1 cellular context compared by ENCODE assay signal in the genomic region with DNA sequence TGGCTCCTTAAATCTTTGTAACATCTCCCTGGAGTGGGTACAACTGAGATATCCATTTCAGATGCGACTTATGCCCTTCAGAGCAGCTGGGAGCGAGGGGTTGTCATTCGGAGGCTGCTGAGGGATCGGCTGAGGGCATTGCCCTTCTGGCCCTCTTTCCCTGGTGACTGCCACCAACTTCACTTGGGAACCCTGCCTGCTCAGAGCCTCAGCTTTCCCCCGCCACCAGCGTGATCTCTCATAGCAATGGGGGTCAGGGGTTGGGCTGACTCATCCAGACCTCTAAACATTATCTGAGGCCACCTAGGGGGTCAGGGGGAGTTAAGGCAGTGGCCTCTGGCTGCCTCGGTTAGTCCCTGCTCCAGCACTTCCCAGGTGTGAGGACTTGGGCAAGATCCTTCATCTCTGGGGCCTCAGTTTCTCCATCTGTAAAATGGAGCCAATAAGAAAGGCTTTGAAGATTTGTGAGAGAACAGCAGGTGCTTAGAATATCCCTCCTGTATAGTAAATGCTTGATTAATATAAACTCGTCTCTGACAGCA.
TF ChIP-seq lines count a peak whose summit lies in the region.

No MANE protein-coding gene starts in this region.

TF ChIP-seq in K562, 482 proteins besides CTCF, POLR2A, EP300 and RAD21 (continued from another document and continues in another):
- TF ChIP-seq, protein P1, sequence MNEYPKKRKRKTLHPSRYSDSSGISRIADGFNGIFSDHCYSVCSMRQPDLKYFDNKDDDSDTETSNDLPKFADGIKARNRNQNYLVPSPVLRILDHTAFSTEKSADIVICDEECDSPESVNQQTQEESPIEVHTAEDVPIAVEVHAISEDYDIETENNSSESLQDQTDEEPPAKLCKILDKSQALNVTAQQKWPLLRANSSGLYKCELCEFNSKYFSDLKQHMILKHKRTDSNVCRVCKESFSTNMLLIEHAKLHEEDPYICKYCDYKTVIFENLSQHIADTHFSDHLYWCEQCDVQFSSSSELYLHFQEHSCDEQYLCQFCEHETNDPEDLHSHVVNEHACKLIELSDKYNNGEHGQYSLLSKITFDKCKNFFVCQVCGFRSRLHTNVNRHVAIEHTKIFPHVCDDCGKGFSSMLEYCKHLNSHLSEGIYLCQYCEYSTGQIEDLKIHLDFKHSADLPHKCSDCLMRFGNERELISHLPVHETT (CRISPR knock-in tag; conservative IDR thresholded peaks at IDR 0.05 in 1 of 2, IDR thresholded peaks at IDR 0.05 in 1 of 2): no peak
- TF ChIP-seq HDAC2 (IDR thresholded peaks at IDR 0.05): peak; percentile 76
- peak; percentile 63; the same call in 1 of the 2 replicates for TF ChIP-seq ADNP (tag; IDR thresholded peaks at IDR 0.05)
- TF ChIP-seq NONO (IDR thresholded peaks at IDR 0.05; ENCODE audit: low read depth in 2 of 2, low read length in 1 of 2): no peak
- no peak for TF ChIP-seq ZNF197 (CRISPR knock-in tag; IDR thresholded peaks at IDR 0.05; ENCODE audit: low read depth)
- TF ChIP-seq ZNF184 (CRISPR knock-in tag; IDR thresholded peaks at IDR 0.05): no peak
- no peak for TF ChIP-seq ZFP36 (IDR thresholded peaks at IDR 0.05; ENCODE audit: low read depth, low read length, partially characterized antibody)
- TF ChIP-seq PTBP1 (IDR thresholded peaks at IDR 0.05; ENCODE audit: low read depth, low read length): peak; percentile 70; the same call in 1 of the 2 replicates
- TF ChIP-seq THRAP3 (IDR thresholded peaks at IDR 0.05; ENCODE audit: borderline replicate concordance): no peak
- peak in 1 of 2 experiments; percentile 81; a peak in 2 of 4 replicates for TF ChIP-seq RCOR1 (IDR thresholded peaks at IDR 0.05; ENCODE audit: borderline replicate concordance in 1 of 2, low read depth in 2 of 2, low read length in 2 of 2)
- TF ChIP-seq, protein P2, sequence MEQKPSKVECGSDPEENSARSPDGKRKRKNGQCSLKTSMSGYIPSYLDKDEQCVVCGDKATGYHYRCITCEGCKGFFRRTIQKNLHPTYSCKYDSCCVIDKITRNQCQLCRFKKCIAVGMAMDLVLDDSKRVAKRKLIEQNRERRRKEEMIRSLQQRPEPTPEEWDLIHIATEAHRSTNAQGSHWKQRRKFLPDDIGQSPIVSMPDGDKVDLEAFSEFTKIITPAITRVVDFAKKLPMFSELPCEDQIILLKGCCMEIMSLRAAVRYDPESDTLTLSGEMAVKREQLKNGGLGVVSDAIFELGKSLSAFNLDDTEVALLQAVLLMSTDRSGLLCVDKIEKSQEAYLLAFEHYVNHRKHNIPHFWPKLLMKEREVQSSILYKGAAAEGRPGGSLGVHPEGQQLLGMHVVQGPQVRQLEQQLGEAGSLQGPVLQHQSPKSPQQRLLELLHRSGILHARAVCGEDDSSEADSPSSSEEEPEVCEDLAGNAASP (IDR thresholded peaks at IDR 0.05): no peak
- no peak for TF ChIP-seq SUPT5H (IDR thresholded peaks at IDR 0.05)
- TF ChIP-seq ZFX (CRISPR knock-in tag; IDR thresholded peaks at IDR 0.05): no peak
- TF ChIP-seq, protein P3, sequence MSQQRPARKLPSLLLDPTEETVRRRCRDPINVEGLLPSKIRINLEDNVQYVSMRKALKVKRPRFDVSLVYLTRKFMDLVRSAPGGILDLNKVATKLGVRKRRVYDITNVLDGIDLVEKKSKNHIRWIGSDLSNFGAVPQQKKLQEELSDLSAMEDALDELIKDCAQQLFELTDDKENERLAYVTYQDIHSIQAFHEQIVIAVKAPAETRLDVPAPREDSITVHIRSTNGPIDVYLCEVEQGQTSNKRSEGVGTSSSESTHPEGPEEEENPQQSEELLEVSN (IDR thresholded peaks at IDR 0.05; ENCODE audit: borderline replicate concordance in 1 of 2, extremely low read depth in 1 of 2, insufficient read depth in 1 of 2, insufficient read length in 1 of 2, low read depth in 1 of 2, low read length in 1 of 2, poor library complexity in 1 of 2, severe bottlenecking in 1 of 2): no peak
- TF ChIP-seq NR3C1 (CRISPR knock-in tag; IDR thresholded peaks at IDR 0.05): no peak
- TF ChIP-seq MEIS2 (IDR thresholded peaks at IDR 0.05; ENCODE audit: partially characterized antibody): no peak
- no peak for TF ChIP-seq HOXB6 (CRISPR knock-in tag; IDR thresholded peaks at IDR 0.05; ENCODE audit: borderline replicate concordance)
- TF ChIP-seq, protein P4, sequence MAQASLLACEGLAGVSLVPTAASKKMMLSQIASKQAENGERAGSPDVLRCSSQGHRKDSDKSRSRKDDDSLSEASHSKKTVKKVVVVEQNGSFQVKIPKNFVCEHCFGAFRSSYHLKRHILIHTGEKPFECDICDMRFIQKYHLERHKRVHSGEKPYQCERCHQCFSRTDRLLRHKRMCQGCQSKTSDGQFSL (CRISPR knock-in tag; IDR thresholded peaks at IDR 0.05): no peak
- TF ChIP-seq, protein P4 (tag; IDR thresholded peaks at IDR 0.05): no peak
- TF ChIP-seq JUND (IDR thresholded peaks at IDR 0.05; ENCODE audit: borderline replicate concordance, low read depth, low read length): 0 out of 2 replicates have a peak, but pooled peaks have one; percentile 10
- no peak for TF ChIP-seq JUND (tag; IDR thresholded peaks at IDR 0.05; ENCODE audit: borderline replicate concordance, low read depth, low read length)
- TF ChIP-seq ZC3H8 (IDR thresholded peaks at IDR 0.05): no peak
- TF ChIP-seq, protein P5, sequence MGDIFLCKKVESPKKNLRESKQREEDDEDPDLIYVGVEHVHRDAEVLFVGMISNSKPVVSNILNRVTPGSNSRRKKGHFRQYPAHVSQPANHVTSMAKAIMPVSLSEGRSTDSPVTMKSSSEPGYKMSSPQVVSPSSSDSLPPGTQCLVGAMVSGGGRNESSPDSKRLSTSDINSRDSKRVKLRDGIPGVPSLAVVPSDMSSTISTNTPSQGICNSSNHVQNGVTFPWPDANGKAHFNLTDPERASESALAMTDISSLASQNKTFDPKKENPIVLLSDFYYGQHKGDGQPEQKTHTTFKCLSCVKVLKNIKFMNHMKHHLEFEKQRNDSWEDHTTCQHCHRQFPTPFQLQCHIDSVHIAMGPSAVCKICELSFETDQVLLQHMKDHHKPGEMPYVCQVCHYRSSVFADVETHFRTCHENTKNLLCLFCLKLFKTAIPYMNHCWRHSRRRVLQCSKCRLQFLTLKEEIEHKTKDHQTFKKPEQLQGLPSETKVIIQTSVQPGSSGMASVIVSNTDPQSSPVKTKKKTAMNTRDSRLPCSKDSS (IDR thresholded peaks at IDR 0.05; ENCODE audit: low read depth, partially characterized antibody): no peak
- TF ChIP-seq, protein P6, sequence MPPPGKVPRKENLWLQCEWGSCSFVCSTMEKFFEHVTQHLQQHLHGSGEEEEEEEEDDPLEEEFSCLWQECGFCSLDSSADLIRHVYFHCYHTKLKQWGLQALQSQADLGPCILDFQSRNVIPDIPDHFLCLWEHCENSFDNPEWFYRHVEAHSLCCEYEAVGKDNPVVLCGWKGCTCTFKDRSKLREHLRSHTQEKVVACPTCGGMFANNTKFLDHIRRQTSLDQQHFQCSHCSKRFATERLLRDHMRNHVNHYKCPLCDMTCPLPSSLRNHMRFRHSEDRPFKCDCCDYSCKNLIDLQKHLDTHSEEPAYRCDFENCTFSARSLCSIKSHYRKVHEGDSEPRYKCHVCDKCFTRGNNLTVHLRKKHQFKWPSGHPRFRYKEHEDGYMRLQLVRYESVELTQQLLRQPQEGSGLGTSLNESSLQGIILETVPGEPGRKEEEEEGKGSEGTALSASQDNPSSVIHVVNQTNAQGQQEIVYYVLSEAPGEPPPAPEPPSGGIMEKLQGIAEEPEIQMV (tag; conservative IDR thresholded peaks at IDR 0.05; ENCODE audit: low read depth): no peak
- TF ChIP-seq, protein P7, sequence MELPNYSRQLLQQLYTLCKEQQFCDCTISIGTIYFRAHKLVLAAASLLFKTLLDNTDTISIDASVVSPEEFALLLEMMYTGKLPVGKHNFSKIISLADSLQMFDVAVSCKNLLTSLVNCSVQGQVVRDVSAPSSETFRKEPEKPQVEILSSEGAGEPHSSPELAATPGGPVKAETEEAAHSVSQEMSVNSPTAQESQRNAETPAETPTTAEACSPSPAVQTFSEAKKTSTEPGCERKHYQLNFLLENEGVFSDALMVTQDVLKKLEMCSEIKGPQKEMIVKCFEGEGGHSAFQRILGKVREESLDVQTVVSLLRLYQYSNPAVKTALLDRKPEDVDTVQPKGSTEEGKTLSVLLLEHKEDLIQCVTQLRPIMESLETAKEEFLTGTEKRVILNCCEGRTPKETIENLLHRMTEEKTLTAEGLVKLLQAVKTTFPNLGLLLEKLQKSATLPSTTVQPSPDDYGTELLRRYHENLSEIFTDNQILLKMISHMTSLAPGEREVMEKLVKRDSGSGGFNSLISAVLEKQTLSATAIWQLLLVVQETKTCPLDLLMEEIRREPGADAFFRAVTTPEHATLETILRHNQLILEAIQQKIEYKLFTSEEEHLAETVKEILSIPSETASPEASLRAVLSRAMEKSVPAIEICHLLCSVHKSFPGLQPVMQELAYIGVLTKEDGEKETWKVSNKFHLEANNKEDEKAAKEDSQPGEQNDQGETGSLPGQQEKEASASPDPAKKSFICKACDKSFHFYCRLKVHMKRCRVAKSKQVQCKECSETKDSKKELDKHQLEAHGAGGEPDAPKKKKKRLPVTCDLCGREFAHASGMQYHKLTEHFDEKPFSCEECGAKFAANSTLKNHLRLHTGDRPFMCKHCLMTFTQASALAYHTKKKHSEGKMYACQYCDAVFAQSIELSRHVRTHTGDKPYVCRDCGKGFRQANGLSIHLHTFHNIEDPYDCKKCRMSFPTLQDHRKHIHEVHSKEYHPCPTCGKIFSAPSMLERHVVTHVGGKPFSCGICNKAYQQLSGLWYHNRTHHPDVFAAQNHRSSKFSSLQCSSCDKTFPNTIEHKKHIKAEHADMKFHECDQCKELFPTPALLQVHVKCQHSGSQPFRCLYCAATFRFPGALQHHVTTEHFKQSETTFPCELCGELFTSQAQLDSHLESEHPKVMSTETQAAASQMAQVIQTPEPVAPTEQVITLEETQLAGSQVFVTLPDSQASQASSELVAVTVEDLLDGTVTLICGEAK (IDR thresholded peaks at IDR 0.05): no peak
- TF ChIP-seq, protein P7 (CRISPR knock-in tag; IDR thresholded peaks at IDR 0.05): no peak
- peak; percentile 37 for TF ChIP-seq PHF20 (IDR thresholded peaks at IDR 0.05; ENCODE audit: partially characterized antibody)
- TF ChIP-seq, protein P8, sequence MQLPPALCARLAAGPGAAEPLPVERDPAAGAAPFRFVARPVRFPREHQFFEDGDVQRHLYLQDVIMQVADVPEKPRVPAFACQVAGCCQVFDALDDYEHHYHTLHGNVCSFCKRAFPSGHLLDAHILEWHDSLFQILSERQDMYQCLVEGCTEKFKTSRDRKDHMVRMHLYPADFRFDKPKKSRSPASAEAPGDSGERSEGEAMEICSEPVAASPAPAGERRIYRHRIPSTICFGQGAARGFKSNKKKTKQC (CRISPR knock-in tag; IDR thresholded peaks at IDR 0.05): no peak
- TF ChIP-seq ZNF766 (CRISPR knock-in tag; conservative IDR thresholded peaks at IDR 0.05): no peak
- no peak for TF ChIP-seq HIVEP1 (CRISPR knock-in tag; IDR thresholded peaks at IDR 0.05)
- no peak for TF ChIP-seq ILF3 (IDR thresholded peaks at IDR 0.05; ENCODE audit: borderline replicate concordance)
- no peak for TF ChIP-seq HDAC8 (tag; IDR thresholded peaks at IDR 0.05)
- TF ChIP-seq, protein P9, sequence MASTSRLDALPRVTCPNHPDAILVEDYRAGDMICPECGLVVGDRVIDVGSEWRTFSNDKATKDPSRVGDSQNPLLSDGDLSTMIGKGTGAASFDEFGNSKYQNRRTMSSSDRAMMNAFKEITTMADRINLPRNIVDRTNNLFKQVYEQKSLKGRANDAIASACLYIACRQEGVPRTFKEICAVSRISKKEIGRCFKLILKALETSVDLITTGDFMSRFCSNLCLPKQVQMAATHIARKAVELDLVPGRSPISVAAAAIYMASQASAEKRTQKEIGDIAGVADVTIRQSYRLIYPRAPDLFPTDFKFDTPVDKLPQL (IDR thresholded peaks at IDR 0.05; ENCODE audit: extremely low read depth, insufficient read length): no peak
- TF ChIP-seq, protein P10, sequence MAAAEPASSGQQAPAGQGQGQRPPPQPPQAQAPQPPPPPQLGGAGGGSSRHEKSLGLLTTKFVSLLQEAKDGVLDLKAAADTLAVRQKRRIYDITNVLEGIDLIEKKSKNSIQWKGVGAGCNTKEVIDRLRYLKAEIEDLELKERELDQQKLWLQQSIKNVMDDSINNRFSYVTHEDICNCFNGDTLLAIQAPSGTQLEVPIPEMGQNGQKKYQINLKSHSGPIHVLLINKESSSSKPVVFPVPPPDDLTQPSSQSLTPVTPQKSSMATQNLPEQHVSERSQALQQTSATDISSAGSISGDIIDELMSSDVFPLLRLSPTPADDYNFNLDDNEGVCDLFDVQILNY (CRISPR knock-in tag; IDR thresholded peaks at IDR 0.05): no peak
- TF ChIP-seq ZEB2 (IDR thresholded peaks at IDR 0.05): no peak
- 0 out of 2 replicates have a peak, but pooled peaks have one; percentile 22 for TF ChIP-seq ARID1B (IDR thresholded peaks at IDR 0.05)
- no peak for TF ChIP-seq ZNF699 (CRISPR knock-in tag; IDR thresholded peaks at IDR 0.05; ENCODE audit: insufficient replicate concordance)
- TF ChIP-seq TAF15 (IDR thresholded peaks at IDR 0.05; ENCODE audit: low read depth, low read length): no peak
- no peak for TF ChIP-seq TCF7 (IDR thresholded peaks at IDR 0.05; ENCODE audit: borderline replicate concordance)
- TF ChIP-seq CHD2 (IDR thresholded peaks at IDR 0.05; ENCODE audit: low read depth, low read length): no peak
- TF ChIP-seq HLTF (IDR thresholded peaks at IDR 0.05): no peak
- TF ChIP-seq ETV6 (IDR thresholded peaks at IDR 0.05; ENCODE audit: borderline replicate concordance in 1 of 2, low read depth in 2 of 2, low read length in 1 of 2): no peak
- TF ChIP-seq ETV6 (CRISPR knock-in tag; IDR thresholded peaks at IDR 0.05; ENCODE audit: borderline replicate concordance): no peak
- no peak for TF ChIP-seq SMARCA4 (IDR thresholded peaks at IDR 0.05)
